Comparison of ENCODE assay signal across 1 cellular context in genomic region chr3:37974121-37974927, GRCh38.
TF ChIP-seq lines count a peak whose summit lies in the region.

No MANE protein-coding gene starts in this region.

TF ChIP-seq in IMR-90, 13 proteins besides CTCF, POLR2A, EP300 and RAD21 (continued from another document):
- TF ChIP-seq MAZ (IDR thresholded peaks at IDR 0.05; ENCODE audit: borderline replicate concordance, low read depth, low read length) (no peak), ELK1 (IDR thresholded peaks at IDR 0.05; ENCODE audit: borderline replicate concordance, low read depth, low read length) (no peak), FOS (IDR thresholded peaks at IDR 0.05; ENCODE audit: low read depth, low read length) (no peak), BHLHE40 (IDR thresholded peaks at IDR 0.05; ENCODE audit: low read depth, low read length) (no peak)
